Comparison of ENCODE assay signal across 16 cellular contexts in genomic region chr15:68576253-68577236, GRCh38. TPM values are rescaled to one million over a fixed set of nuclear protein-coding genes. Genes with fewer than 3 reads are reported as not detected.
DNase-seq lines count a peak whose midpoint lies in the region; ATAC-seq and TF ChIP-seq lines count a peak whose summit lies in the region.
"Had no signal": no experiment of that assay in that cellular context is flagged by ENCODE, and none has a peak within 500 bp of the region (broad histone marks: within the 10 kb centered on the region; RNA-seq: fewer than 3 reads in every experiment).

No MANE protein-coding gene starts in this region.

- H3K4me3 ChIP-seq in neural progenitor cell (no peak overlapping the region), gastrocnemius medialis (no peak overlapping the region)

- in situ Hi-C loops in gastrocnemius medialis (cut with MboI; ENCODE audit: low sequenced_read_pairs in 4 of 4), result no loop called here

- TF ChIP-seq CTCF in VCaP (conservative IDR thresholded peaks at IDR 0.05) (no peak), neural progenitor cell (IDR thresholded peaks at IDR 0.05) (no peak), gastrocnemius medialis (IDR thresholded peaks at IDR 0.05 in 4 of 5, conservative IDR thresholded peaks at IDR 0.05 in 1 of 5) (no peak)

- DNase-seq in D341Med (ENCODE audit: low spot score) (peak; percentile 59), NCI-H1105 (lab: John Stamatoyannopoulos, UW) (peak; percentile 86), neural progenitor cell (ENCODE audit: low spot score) (no peak), putamen (ENCODE audit: low spot score) (no peak), gastrocnemius medialis (no peak), COLO668 (lab: John Stamatoyannopoulos, UW; ENCODE audit: unreplicated experiment) (no peak)
- no peak for DNase-seq in activated T-helper 1 cell treated with anti-CD3 and anti-CD28 coated beads, Interleukin-12 subunit alpha, Interleukin-12 subunit beta, Interleukin-2, Interleukin-4 antibody, amounts not matched to agents 30 ng/mL and 10 ng/mL and 1 ng/mL, durations not matched to agents 14 hours and 24 hours and 36 hours (ENCODE audit: low spot score)
- DNase-seq: esophagus squamous epithelium; hippocampal formation; NCI-H526; Right ventricle myocardium superior; stimulated activated CD4-positive, alpha-beta T cell treated with anti-CD3 and anti-CD28 coated beads, Interleukin-15, amount 100 ng/mL, for 24 hours had no signal

- H3K9me3 Mint-ChIP-seq in neural progenitor cell, result no peaks in the 10 kb centered on the region
- no peaks in the 10 kb centered on the region for H3K9me3 Mint-ChIP-seq in activated T-helper 1 cell treated with anti-CD3 and anti-CD28 coated beads, Interleukin-12 subunit alpha, Interleukin-12 subunit beta, Interleukin-2, Interleukin-4 antibody, amounts not matched to agents 30 ng/mL and 10 ng/mL and 1 ng/mL, durations not matched to agents 14 hours and 24 hours and 36 hours

- TF ChIP-seq POLR2A in gastrocnemius medialis (IDR thresholded peaks at IDR 0.05), result no peak

- peak overlapping the region; percentile 66 for H3K4me3 Mint-ChIP-seq in neural progenitor cell
- H3K4me3 Mint-ChIP-seq in activated T-helper 1 cell treated with anti-CD3 and anti-CD28 coated beads, Interleukin-12 subunit alpha, Interleukin-12 subunit beta, Interleukin-2, Interleukin-4 antibody, amounts not matched to agents 30 ng/mL and 10 ng/mL and 1 ng/mL, durations not matched to agents 14 hours and 24 hours and 36 hours, result no peak overlapping the region

- peaks cover 76% of the 10 kb centered on the region for H3K4me1 Mint-ChIP-seq in neural progenitor cell
- H3K4me1 Mint-ChIP-seq in activated T-helper 1 cell treated with anti-CD3 and anti-CD28 coated beads, Interleukin-12 subunit alpha, Interleukin-12 subunit beta, Interleukin-2, Interleukin-4 antibody, amounts not matched to agents 30 ng/mL and 10 ng/mL and 1 ng/mL, durations not matched to agents 14 hours and 24 hours and 36 hours (ENCODE audit: low read depth), result peaks cover 7% of the 10 kb centered on the region

- H3K27me3 ChIP-seq in neural progenitor cell (peaks cover 33% of the 10 kb centered on the region), gastrocnemius medialis (peaks cover 10 to 30% (median 11%) of the 10 kb centered on the region in 3 donors)

- ATAC-seq in gastrocnemius medialis, result no peak

- H3K36me3 ChIP-seq in neural progenitor cell (no peaks in the 10 kb centered on the region), gastrocnemius medialis (no peaks in the 10 kb centered on the region)
- H3K36me3 ChIP-seq: esophagus squamous epithelium, tibial nerve had no signal

- H4K20me1 ChIP-seq in neural progenitor cell (ENCODE audit: low read depth), result peaks cover 12% of the 10 kb centered on the region

- no peaks in the 10 kb centered on the region for H3K79me2 ChIP-seq in neural progenitor cell (ENCODE audit: low read depth)

- peaks cover 27% of the 10 kb centered on the region for H3K27me3 Mint-ChIP-seq in neural progenitor cell (ENCODE audit: insufficient read depth, low read depth)
- peaks cover 61% of the 10 kb centered on the region for H3K27me3 Mint-ChIP-seq in activated T-helper 1 cell treated with anti-CD3 and anti-CD28 coated beads, Interleukin-12 subunit alpha, Interleukin-12 subunit beta, Interleukin-2, Interleukin-4 antibody, amounts not matched to agents 30 ng/mL and 10 ng/mL and 1 ng/mL, durations not matched to agents 14 hours and 24 hours and 36 hours (ENCODE audit: insufficient read depth)

- intact Hi-C loops in gastrocnemius medialis (cut with DNase I; ENCODE audit: low total_unique reads), result loop anchor here (5.0 kb wide), 1 partner anchor 46 kb away; no protein-coding TSS in a partner anchor
- intact Hi-C loops in activated T-helper 1 cell treated with anti-CD3 and anti-CD28 coated beads, Interleukin-12 subunit alpha, Interleukin-12 subunit beta, Interleukin-2, Interleukin-4 antibody, amounts not matched to agents 30 ng/mL and 10 ng/mL and 1 ng/mL, durations not matched to agents 14 hours and 24 hours and 36 hours (cut with micrococcal nuclease), result no loop called here

- H3K9me3 ChIP-seq in neural progenitor cell (ENCODE audit: low read depth) (no peaks in the 10 kb centered on the region), gastrocnemius medialis (no peaks in the 10 kb centered on the region)
- H3K9me3 ChIP-seq: esophagus squamous epithelium, tibial nerve had no signal

- H3K27ac Mint-ChIP-seq in neural progenitor cell, result peak overlapping the region; percentile 34
- H3K27ac Mint-ChIP-seq in activated T-helper 1 cell treated with anti-CD3 and anti-CD28 coated beads, Interleukin-12 subunit alpha, Interleukin-12 subunit beta, Interleukin-2, Interleukin-4 antibody, amounts not matched to agents 30 ng/mL and 10 ng/mL and 1 ng/mL, durations not matched to agents 14 hours and 24 hours and 36 hours, result no peak overlapping the region

- H3K27ac ChIP-seq in VCaP (peak overlapping the region; percentile 87), neural progenitor cell (no peak overlapping the region), gastrocnemius medialis (no peak overlapping the region)
- H3K27ac ChIP-seq: coronary artery, esophagus squamous epithelium, HL-60, tibial nerve had no signal

- H2AFZ ChIP-seq in neural progenitor cell (replicated peaks), result no peak overlapping the region

- peaks cover 47% of the 10 kb centered on the region for H3F3A ChIP-seq in neural progenitor cell (ENCODE audit: low read depth)

- no peak overlapping the region for H3K9ac ChIP-seq in neural progenitor cell

- H3K36me3 Mint-ChIP-seq in neural progenitor cell, result no peaks in the 10 kb centered on the region
- H3K36me3 Mint-ChIP-seq in activated T-helper 1 cell treated with anti-CD3 and anti-CD28 coated beads, Interleukin-12 subunit alpha, Interleukin-12 subunit beta, Interleukin-2, Interleukin-4 antibody, amounts not matched to agents 30 ng/mL and 10 ng/mL and 1 ng/mL, durations not matched to agents 14 hours and 24 hours and 36 hours (ENCODE audit: low read depth), result no peaks in the 10 kb centered on the region

- H3K4me2 ChIP-seq in neural progenitor cell, result no peak overlapping the region

- peaks cover 43% of the 10 kb centered on the region for H3K4me1 ChIP-seq in neural progenitor cell
- peaks cover 0 to 4% of the 10 kb centered on the region in 2 donors for H3K4me1 ChIP-seq in gastrocnemius medialis

RNA-seq across cellular contexts. Expression of gene CORO2B, which starts 2.2 kb away (rescaled TPM):
- total RNA-seq in neural progenitor cell (ENCODE audit: low replicate concordance), result 1.0 and 3.3 TPM in 2 replicates
- 1 to 10 TPM; 1.5 to 2.2 (median 1.8) TPM for total RNA-seq in gastrocnemius medialis
- total RNA-seq in activated T-helper 1 cell treated with anti-CD3 and anti-CD28 coated beads, Interleukin-12 subunit alpha, Interleukin-12 subunit beta, Interleukin-2, Interleukin-4 antibody, amounts not matched to agents 30 ng/mL and 10 ng/mL and 1 ng/mL, durations not matched to agents 14 hours and 24 hours and 36 hours, result 0.10 TPM in 1 of 2 replicates, not detected in the other

Comparison
In these comparisons a context has a peak if more than half of its experiments do, and no peak if none do; other contexts are left out.
1. DNase-seq: peak in D341Med (single experiment) and NCI-H1105 (single experiment); none in neural progenitor cell (single experiment), putamen (single experiment), gastrocnemius medialis (0 of 2), COLO668 (single experiment) and activated T-helper 1 cell treated with anti-CD3 and anti-CD28 coated beads, Interleukin-12 subunit alpha, Interleukin-12 subunit beta, Interleukin-2, Interleukin-4 antibody, amounts not matched to agents 30 ng/mL and 10 ng/mL and 1 ng/mL, durations not matched to agents 14 hours and 24 hours and 36 hours (single experiment).